ENCODE assay signal across 8 cellular contexts in genomic region chr10:27099448-27099847, GRCh38. TPM values are rescaled to one million over a fixed set of nuclear protein-coding genes. Genes with fewer than 3 reads are reported as not detected.
A peak's percentile ranks its signal among the peaks of the same experiment; 100 is the strongest.
DNase-seq lines count a peak whose midpoint lies in the region; ATAC-seq and TF ChIP-seq lines count a peak whose summit lies in the region.

No MANE protein-coding gene starts in this region.

- peak overlapping the region; percentile 67 for H3K9ac ChIP-seq in DND-41 (ENCODE audit: low read depth, low read length)
- no peak overlapping the region for H3K9ac ChIP-seq in trophoblast cell (ENCODE audit: low read length)

- no peak overlapping the region for H4K8ac ChIP-seq in trophoblast cell (ENCODE audit: low read depth, low read length)

- no peak overlapping the region for H3K18ac ChIP-seq in trophoblast cell (ENCODE audit: low read length)

- H2BK12ac ChIP-seq in trophoblast cell (ENCODE audit: low read length) = no peak overlapping the region

- H2AFZ ChIP-seq in DND-41 (ENCODE audit: low read depth, low read length) = peak overlapping the region; percentile 86
- no peak overlapping the region for H2AFZ ChIP-seq in trophoblast cell (ENCODE audit: insufficient read depth, low read length, poor library complexity)

- no peak for TF ChIP-seq POLR2A in Peyer's patch (IDR thresholded peaks at IDR 0.05)

- peak overlapping the region; percentile 78 for H3K27ac ChIP-seq in DND-41 (ENCODE audit: low read length)
- peak overlapping the region in 3 of 4 donors; percentile 81 to 90 (median 89) for H3K27ac ChIP-seq in Peyer's patch
- H3K27ac ChIP-seq in esophagus (ENCODE audit: low read depth in 2 of 2, low read length in 1 of 2) = peak overlapping the region in 1 of 2 donors; percentile 94
- no peak overlapping the region for H3K27ac ChIP-seq in trophoblast cell (ENCODE audit: low read depth, low read length)

- no peak overlapping the region for H2BK5ac ChIP-seq in trophoblast cell (ENCODE audit: low read depth, low read length, poor library complexity)

- ATAC-seq in DND-41 (ENCODE audit: insufficient read depth, low read depth) = no peak
- no peak for ATAC-seq in HG02970 (IDR thresholded peaks at IDR 0.05; ENCODE audit: low FRiP score, unreplicated experiment)

- peaks cover 17% of the 10 kb centered on the region for H3K79me2 ChIP-seq in DND-41 (ENCODE audit: insufficient read depth, low read length)
- H3K79me2 ChIP-seq in trophoblast cell (ENCODE audit: control insufficient read depth, insufficient read depth, low read length, poor library complexity) = peaks cover 4% of the 10 kb centered on the region

- H3K4me1 ChIP-seq in DND-41 (ENCODE audit: insufficient read depth, low read length) (peaks cover 24% of the 10 kb centered on the region), Peyer's patch (peaks cover 0 to 14% (median 0%) of the 10 kb centered on the region in 4 donors), esophagus (ENCODE audit: control insufficient read depth in 2 of 2, insufficient read depth in 2 of 2, low read length in 1 of 2) (no peaks in the 10 kb centered on the region), trophoblast cell (ENCODE audit: control insufficient read depth in 1 of 2, insufficient read depth in 2 of 2, low read length in 2 of 2) (no peaks in the 10 kb centered on the region)

- TF ChIP-seq CTCF in DND-41 (IDR thresholded peaks at IDR 0.05; ENCODE audit: borderline replicate concordance, extremely low read depth, low read length, poor library complexity, severe bottlenecking) = no peak
- TF ChIP-seq CTCF in Peyer's patch (IDR thresholded peaks at IDR 0.05) = no peak

- H2BK120ac ChIP-seq in trophoblast cell (ENCODE audit: insufficient read depth, low read length, poor library complexity) = no peak overlapping the region

- peak overlapping the region; percentile 70 for H3K4me2 ChIP-seq in DND-41 (ENCODE audit: insufficient read depth, low read length)
- H3K4me2 ChIP-seq in trophoblast cell (ENCODE audit: low read length) = peak overlapping the region; percentile 90

- WGBS in esophagus, 2 donors = 44 to 50% methylated on average over 11 of the region's 11 CpGs
- WGBS in trophoblast cell (ENCODE audit: extremely low coverage, insufficient coverage, insufficient read length) = no CpG with 5 or more reads among the region's 11 CpGs

- H3K4me3 ChIP-seq in DND-41 (ENCODE audit: low read depth in 1 of 2, low read length in 2 of 2) (peak overlapping the region; percentile 54 to 79), Peyer's patch (peak overlapping the region; percentile 64 to 81 (median 66)), esophagus (ENCODE audit: low read depth in 1 of 2, low read length in 2 of 2) (peak overlapping the region; percentile 73 to 77), trophoblast cell (ENCODE audit: low read depth, low read length) (no peak overlapping the region)

- H3K27me3 ChIP-seq in DND-41 (ENCODE audit: insufficient read depth, low read length, poor library complexity) (no peaks in the 10 kb centered on the region), Peyer's patch (no peaks in the 10 kb centered on the region), esophagus (ENCODE audit: control insufficient read depth in 1 of 2, insufficient read depth in 2 of 2, low read length in 2 of 2) (no peaks in the 10 kb centered on the region), trophoblast cell (ENCODE audit: insufficient read depth, low read length) (no peaks in the 10 kb centered on the region)

- H4K20me1 ChIP-seq in DND-41 (ENCODE audit: insufficient read depth, low read length) = no peaks in the 10 kb centered on the region

- no peak for DNase-seq in DND-41
- no peak for DNase-seq in Peyer's patch
- no peak for DNase-seq in trophoblast cell
- no peak for DNase-seq in NCI-H128 (lab: John Stamatoyannopoulos, UW; ENCODE audit: unreplicated experiment)
- DNase-seq in cerebellar nuclear complex (lab: John Stamatoyannopoulos, UW) = no peak
- DNase-seq in effector CD4-positive, alpha-beta T cell = no peak

- H3K36me3 ChIP-seq in DND-41 (ENCODE audit: insufficient read depth, low read length) = no peaks in the 10 kb centered on the region
- H3K36me3 ChIP-seq in Peyer's patch = no peaks in the 10 kb centered on the region
- no peaks in the 10 kb centered on the region for H3K36me3 ChIP-seq in esophagus (ENCODE audit: control insufficient read depth in 2 of 2, insufficient read depth in 2 of 2, low read length in 1 of 2)
- H3K36me3 ChIP-seq in trophoblast cell (ENCODE audit: control insufficient read depth in 1 of 2, insufficient read depth in 2 of 2, low read length in 2 of 2) = peaks cover 0 to 3% of the 10 kb centered on the region in 2 experiments

- H3K23ac ChIP-seq in trophoblast cell (ENCODE audit: low read length) = no peak overlapping the region

- H4K12ac ChIP-seq in trophoblast cell (ENCODE audit: low read depth, low read length) = no peak overlapping the region

- H3K14ac ChIP-seq in trophoblast cell (ENCODE audit: low read length) = no peak overlapping the region

- peaks cover 5% of the 10 kb centered on the region for H3K79me1 ChIP-seq in trophoblast cell (ENCODE audit: low read length)

- peak overlapping the region; percentile 12 for H3K4ac ChIP-seq in trophoblast cell (ENCODE audit: low read depth, low read length)

- no peak overlapping the region for H2AK5ac ChIP-seq in trophoblast cell (ENCODE audit: low read length)

- H3K9me3 ChIP-seq in DND-41 (ENCODE audit: insufficient read depth, low read length, severe bottlenecking) (no peaks in the 10 kb centered on the region), Peyer's patch (no peaks in the 10 kb centered on the region), esophagus (ENCODE audit: control insufficient read depth in 2 of 2, insufficient read depth in 1 of 2, low read depth in 1 of 2, low read length in 1 of 2) (no peaks in the 10 kb centered on the region), trophoblast cell (ENCODE audit: insufficient read depth, low read depth, low read length) (no peaks in the 10 kb centered on the region)

- H4K91ac ChIP-seq in trophoblast cell (ENCODE audit: low read depth, low read length) = no peak overlapping the region

RNA-seq across cellular contexts. Expression of gene ANKRD26, which starts 0.8 kb away (rescaled TPM):
- total RNA-seq in Peyer's patch = 10 to 100 TPM; 12.2 to 40.4 (median 12.7) TPM
- 1 to 10 TPM; 1.5 to 2.6 TPM for polyA plus RNA-seq in esophagus
- polyA plus RNA-seq in trophoblast cell (2013) = 5.6 TPM in 2 replicates

RNA-seq across cellular contexts. Expression of gene YME1L1, which starts 54.7 kb away (rescaled TPM):
- total RNA-seq in Peyer's patch = 10 to 100 TPM; 43.1 to 86.6 (median 55.7) TPM
- polyA plus RNA-seq in esophagus = 10 to 100 TPM; 17.3 to 40.7 TPM
- 118 and 121 TPM in 2 replicates for polyA plus RNA-seq in trophoblast cell (2013)

RNA-seq across cellular contexts. Expression of gene MASTL, which starts 55.7 kb away (rescaled TPM):
- total RNA-seq in Peyer's patch = 10 to 100 TPM in 3 of 4 donors, 1 to 10 TPM in 1; 9.8 to 14.4 (median 11.0) TPM
- 1 to 10 TPM; 4.2 to 5.6 TPM for polyA plus RNA-seq in esophagus
- 31.5 and 32.8 TPM in 2 replicates for polyA plus RNA-seq in trophoblast cell (2013)
